12 cellular contexts compared by ENCODE assay signal in genomic region chr6:118708055-118708454, GRCh38. TPM values are rescaled to one million over a fixed set of nuclear protein-coding genes. Genes with fewer than 3 reads are reported as not detected.
A peak's percentile ranks its signal among the peaks of the same experiment; 100 is the strongest.
DNase-seq lines count a peak whose midpoint lies in the region; ATAC-seq, FAIRE-seq and TF ChIP-seq lines count a peak whose summit lies in the region.
"Had no signal": no experiment of that assay in that cellular context is flagged by ENCODE, and none has a peak within 500 bp of the region (broad histone marks: within the 10 kb centered on the region; RNA-seq: fewer than 3 reads in every experiment).

No MANE protein-coding gene starts in this region.

- 89% methylated on average over 3 of the region's 3 CpGs for WGBS in thymus
- WGBS in pancreas, 2 donors: 94 to 98% methylated on average over 3 of the region's 3 CpGs

- H3K27me3 Mint-ChIP-seq in activated naive CD4-positive, alpha-beta T cell treated with anti-CD3 and anti-CD28 coated beads, Interleukin-2, amount 10 ng/mL, durations not matched to agents 7 days and 5 days: no peaks in the 10 kb centered on the region
- H3K27me3 Mint-ChIP-seq in activated CD4-positive, alpha-beta memory T cell treated with anti-CD3 and anti-CD28 coated beads, Interleukin-2, amount 10 ng/mL, durations not matched to agents 7 days and 5 days: no peaks in the 10 kb centered on the region

- no peak for FAIRE-seq in pancreas (lab: Jason Lieb, UNC)

- intact Hi-C loops in pancreas (cut with DNase I): no loop called here

- ATAC-seq in pancreas: no peak
- ATAC-seq: HCT116 had no signal

- POLR2A ChIA-PET in activated CD4-positive, alpha-beta memory T cell treated with anti-CD3 and anti-CD28 coated beads, Interleukin-2, amount 10 ng/mL, durations not matched to agents 7 days and 5 days (lab: Charles Lee): interaction anchor here (0.6 to 9.8 kb wide), 16 partner anchors 11 to 370 kb away, joined by 3 to 146 read pairs (median 12); partner anchors contain the start of genes ASF1A, CEP85L, FAM184A and MCM9

- H3K9me3 ChIP-seq in thymus (ENCODE audit: control insufficient read depth): no peaks in the 10 kb centered on the region
- no peaks in the 10 kb centered on the region for H3K9me3 ChIP-seq in pancreas

- peaks cover 73% of the 10 kb centered on the region for H3K4me1 Mint-ChIP-seq in activated naive CD4-positive, alpha-beta T cell treated with anti-CD3 and anti-CD28 coated beads, Interleukin-2, amount 10 ng/mL, durations not matched to agents 7 days and 5 days
- peaks cover 68% of the 10 kb centered on the region for H3K4me1 Mint-ChIP-seq in activated CD4-positive, alpha-beta memory T cell treated with anti-CD3 and anti-CD28 coated beads, Interleukin-2, amount 10 ng/mL, durations not matched to agents 7 days and 5 days

- H3K36me3 ChIP-seq in thymus (ENCODE audit: control insufficient read depth, insufficient read depth) (no peaks in the 10 kb centered on the region), pancreas (no peaks in the 10 kb centered on the region)
- H3K36me3 ChIP-seq: WERI-Rb-1 had no signal

- H3K9me3 Mint-ChIP-seq in activated naive CD4-positive, alpha-beta T cell treated with anti-CD3 and anti-CD28 coated beads, Interleukin-2, amount 10 ng/mL, durations not matched to agents 7 days and 5 days: no peaks in the 10 kb centered on the region
- H3K9me3 Mint-ChIP-seq in activated CD4-positive, alpha-beta memory T cell treated with anti-CD3 and anti-CD28 coated beads, Interleukin-2, amount 10 ng/mL, durations not matched to agents 7 days and 5 days: no peaks in the 10 kb centered on the region

- peaks cover 26% of the 10 kb centered on the region for H3K4me1 ChIP-seq in thymus (ENCODE audit: control insufficient read depth, insufficient read depth, low read length)
- H3K4me1 ChIP-seq in pancreas: peaks cover 9 to 17% (median 13%) of the 10 kb centered on the region in 3 donors

- H3K4me3 ChIP-seq in thymus (ENCODE audit: low read length) (peak overlapping the region; percentile 86), pancreas (no peak overlapping the region)

- TF ChIP-seq CTCF in GM10266 (IDR thresholded peaks at IDR 0.05; ENCODE audit: control insufficient read depth, insufficient read depth, low read depth, missing control alignments) (no peak), pancreas (IDR thresholded peaks at IDR 0.05) (no peak)

- H3K27me3 ChIP-seq in thymus (ENCODE audit: control insufficient read depth, insufficient read depth) (no peaks in the 10 kb centered on the region), pancreas (no peaks in the 10 kb centered on the region)

- no peak for DNase-seq in activated naive CD4-positive, alpha-beta T cell treated with anti-CD3 and anti-CD28 coated beads, Interleukin-2, amount 10 ng/mL, durations not matched to agents 7 days and 5 days
- DNase-seq in activated naive CD4-positive, alpha-beta T cell treated with anti-CD3 and anti-CD28 coated beads, Interleukin-2, amount 50 U/mL, for 16 hours: no peak
- DNase-seq in activated CD4-positive, alpha-beta memory T cell treated with anti-CD3 and anti-CD28 coated beads, Interleukin-2, amount 10 ng/mL, durations not matched to agents 7 days and 5 days: no peak
- DNase-seq in glomerular visceral epithelial cell (ENCODE audit: extremely low spot score): peak; percentile 52
- no peak for DNase-seq in NCI-H526 treated with DMSO at 0.1 percent for 48 hours (lab: John Stamatoyannopoulos, UW)
- DNase-seq in GM10266 (ENCODE audit: extremely low spot score): no peak
- no peak for DNase-seq in pancreas
- DNase-seq: left cardiac atrium, NCI-H82, WERI-Rb-1 had no signal

- no peak overlapping the region for H3K27ac ChIP-seq in thymus (ENCODE audit: low read depth)
- no peak overlapping the region for H3K27ac ChIP-seq in pancreas
- H3K27ac ChIP-seq: WERI-Rb-1 had no signal

- peak overlapping the region; percentile 97 for H3K27ac Mint-ChIP-seq in activated naive CD4-positive, alpha-beta T cell treated with anti-CD3 and anti-CD28 coated beads, Interleukin-2, amount 10 ng/mL, durations not matched to agents 7 days and 5 days
- H3K27ac Mint-ChIP-seq in activated CD4-positive, alpha-beta memory T cell treated with anti-CD3 and anti-CD28 coated beads, Interleukin-2, amount 10 ng/mL, durations not matched to agents 7 days and 5 days: peak overlapping the region; percentile 94

- H3K4me3 Mint-ChIP-seq in activated naive CD4-positive, alpha-beta T cell treated with anti-CD3 and anti-CD28 coated beads, Interleukin-2, amount 10 ng/mL, durations not matched to agents 7 days and 5 days: peak overlapping the region; percentile 96
- peak overlapping the region; percentile 96 for H3K4me3 Mint-ChIP-seq in activated CD4-positive, alpha-beta memory T cell treated with anti-CD3 and anti-CD28 coated beads, Interleukin-2, amount 10 ng/mL, durations not matched to agents 7 days and 5 days

- CTCF ChIA-PET in activated naive CD4-positive, alpha-beta T cell treated with anti-CD3 and anti-CD28 coated beads, Interleukin-2, amount 10 ng/mL, durations not matched to agents 7 days and 5 days (lab: Charles Lee): interaction anchor here (0.8 to 3.3 kb wide), 5 partner anchors 11 to 143 kb away, joined by 3 to 13 read pairs (median 10); no protein-coding TSS in a partner anchor
- CTCF ChIA-PET in activated CD4-positive, alpha-beta memory T cell treated with anti-CD3 and anti-CD28 coated beads, Interleukin-2, amount 10 ng/mL, durations not matched to agents 7 days and 5 days (lab: Charles Lee): interaction anchor here (1.1 to 2.0 kb wide), 3 partner anchors 10 to 101 kb away, joined by 4 to 7 read pairs (median 4); no protein-coding TSS in a partner anchor

- peaks cover 38% of the 10 kb centered on the region for H3K36me3 Mint-ChIP-seq in activated naive CD4-positive, alpha-beta T cell treated with anti-CD3 and anti-CD28 coated beads, Interleukin-2, amount 10 ng/mL, durations not matched to agents 7 days and 5 days
- H3K36me3 Mint-ChIP-seq in activated CD4-positive, alpha-beta memory T cell treated with anti-CD3 and anti-CD28 coated beads, Interleukin-2, amount 10 ng/mL, durations not matched to agents 7 days and 5 days (ENCODE audit: low read depth): peaks cover 39% of the 10 kb centered on the region

RNA-seq across cellular contexts. Expression of gene CEP85L, which starts 56.7 kb away (rescaled TPM):
- 10 to 100 TPM; 36.2 to 38.0 TPM for total RNA-seq in activated CD4-positive, alpha-beta memory T cell treated with anti-CD3 and anti-CD28 coated beads, Interleukin-2, amount 10 ng/mL, durations not matched to agents 7 days and 5 days
- 24.6 TPM for polyA plus RNA-seq in thymus
- 1 to 10 TPM; 5.5 to 8.1 (median 6.6) TPM for total RNA-seq in pancreas
- 1 to 10 TPM; 1.1 to 1.6 TPM for polyA plus RNA-seq in pancreas

Comparison
In these comparisons a context has a peak if more than half of its experiments do, and no peak if none do; other contexts are left out.
1. RNA of gene CEP85L, which starts 56.7 kb away (total RNA-seq): 36.2 to 38.0 TPM in activated CD4-positive, alpha-beta memory T cell treated with anti-CD3 and anti-CD28 coated beads, Interleukin-2, amount 10 ng/mL, durations not matched to agents 7 days and 5 days; 5.5 to 8.1 TPM in pancreas; every median in the first group is over 4 times any median in the second.